Comparison of ENCODE assay signal across 1 cellular context in the genomic region with DNA sequence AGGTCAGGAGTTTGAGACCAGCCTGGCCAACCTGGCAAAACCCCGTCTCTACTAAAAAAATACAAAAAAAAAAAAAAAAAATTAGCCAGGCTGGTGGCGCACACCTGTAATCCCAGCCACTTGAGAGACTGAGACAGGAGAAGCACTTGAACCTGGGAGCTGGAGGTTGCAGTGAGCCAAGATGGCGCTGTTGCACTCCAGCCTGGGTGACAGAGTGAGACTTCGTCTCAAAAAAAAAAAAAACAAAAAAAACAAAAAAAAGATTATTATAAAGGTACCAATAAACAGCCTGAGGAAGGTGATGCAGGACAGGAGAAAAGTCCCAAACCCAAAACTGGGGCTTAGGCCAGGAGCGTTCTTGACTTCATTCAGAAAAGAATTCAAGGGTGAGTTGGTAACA.
TF ChIP-seq lines count a peak whose summit lies in the region.

No MANE protein-coding gene starts in this region.

TF ChIP-seq in H1, 55 proteins besides CTCF, POLR2A, EP300 and RAD21 (continued from another document):
- TF ChIP-seq, protein P1, sequence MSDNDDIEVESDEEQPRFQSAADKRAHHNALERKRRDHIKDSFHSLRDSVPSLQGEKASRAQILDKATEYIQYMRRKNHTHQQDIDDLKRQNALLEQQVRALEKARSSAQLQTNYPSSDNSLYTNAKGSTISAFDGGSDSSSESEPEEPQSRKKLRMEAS (IDR thresholded peaks at IDR 0.05): no peak
- TF ChIP-seq SP4 (IDR thresholded peaks at IDR 0.05; ENCODE audit: low read length): no peak
- TF ChIP-seq TEAD4 (IDR thresholded peaks at IDR 0.05; ENCODE audit: low read depth, low read length): no peak
- no peak for TF ChIP-seq GTF2F1 (IDR thresholded peaks at IDR 0.05; ENCODE audit: borderline replicate concordance, low read depth, low read length)
- no peak for TF ChIP-seq JUND (IDR thresholded peaks at IDR 0.05; ENCODE audit: low read length)
- TF ChIP-seq TAF1 (IDR thresholded peaks at IDR 0.05; ENCODE audit: low read depth, low read length): no peak
- no peak for TF ChIP-seq EZH2 (IDR thresholded peaks at IDR 0.05; ENCODE audit: low read depth, low read length, severe bottlenecking)
- TF ChIP-seq HDAC2 (IDR thresholded peaks at IDR 0.05; ENCODE audit: borderline replicate concordance in 1 of 2, low read depth in 2 of 2, low read length in 2 of 2): no peak
- TF ChIP-seq ASH2L (IDR thresholded peaks at IDR 0.05; ENCODE audit: low read length): no peak
- no peak for TF ChIP-seq CTBP2 (IDR thresholded peaks at IDR 0.05; ENCODE audit: borderline replicate concordance, insufficient read depth, insufficient read length, low read length)
- no peak for TF ChIP-seq TBP (IDR thresholded peaks at IDR 0.05; ENCODE audit: low read depth, low read length)
- TF ChIP-seq BRCA1 (IDR thresholded peaks at IDR 0.05; ENCODE audit: low read depth, low read length): no peak
- TF ChIP-seq SIRT6 (IDR thresholded peaks at IDR 0.05; ENCODE audit: low read length): no peak
- no peak for TF ChIP-seq KDM4A (IDR thresholded peaks at IDR 0.05; ENCODE audit: low read depth, low read length, severe bottlenecking)
- no peak for TF ChIP-seq NANOG (IDR thresholded peaks at IDR 0.05; ENCODE audit: insufficient read depth, low read depth, low read length, poor library complexity, severe bottlenecking)
- no peak for TF ChIP-seq RFX5 (IDR thresholded peaks at IDR 0.05; ENCODE audit: borderline replicate concordance, low read depth, low read length)
